In the genomic region with DNA sequence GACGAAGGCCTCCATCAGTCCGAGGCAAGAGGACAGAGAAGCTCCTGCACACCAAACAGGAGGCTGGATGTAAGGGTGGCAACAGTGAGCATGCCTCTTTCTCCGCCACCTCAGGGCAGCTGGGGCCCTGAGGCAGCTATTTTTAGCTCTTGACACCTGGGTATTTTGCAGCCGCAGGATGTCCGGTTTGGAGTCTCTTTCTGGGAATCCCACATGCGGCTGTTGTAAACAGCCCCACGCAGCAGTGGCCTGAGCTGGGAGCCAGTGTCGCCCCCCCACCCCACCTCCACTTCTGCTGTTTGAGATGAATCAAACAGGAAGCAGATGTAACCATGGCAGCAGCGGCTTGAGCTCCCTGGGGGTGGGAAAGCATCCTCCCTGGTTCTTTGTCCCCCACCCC, we compare ENCODE assay signal across 8 cellular contexts.
DNase-seq lines count a peak whose midpoint lies in the region; ATAC-seq lines count a peak whose summit lies in the region.

No MANE protein-coding gene starts in this region.

- ATAC-seq in GM19025 (IDR thresholded peaks at IDR 0.05; ENCODE audit: low read depth, unreplicated experiment) (peak; percentile 44), HG02970 (IDR thresholded peaks at IDR 0.05; ENCODE audit: low FRiP score, unreplicated experiment) (no peak)
- peak; percentile 55 for ATAC-seq in effector memory CD8-positive, alpha-beta T cell (replicated peaks)

- H3K9me3 ChIP-seq in HUES48 (ENCODE audit: control insufficient read depth, insufficient read depth, low read length), result no peaks in the 10 kb centered on the region

- peaks cover 50% of the 10 kb centered on the region for H3K4me1 ChIP-seq in HUES48 (ENCODE audit: control insufficient read depth, insufficient read depth, low read length)

- no peak overlapping the region for H3K4me3 ChIP-seq in HUES48 (ENCODE audit: low read depth, low read length)

- no peaks in the 10 kb centered on the region for H3K9me3 Mint-ChIP-seq in effector memory CD8-positive, alpha-beta T cell

- H3K27ac Mint-ChIP-seq in effector memory CD8-positive, alpha-beta T cell, result peak overlapping the region; percentile 85 to 92

- peak overlapping the region; percentile 69 to 85 for H3K4me3 Mint-ChIP-seq in effector memory CD8-positive, alpha-beta T cell

- H3K36me3 ChIP-seq in HUES48 (ENCODE audit: control insufficient read depth, insufficient read depth, low read length), result 0 out of 2 replicates have a peak, but pooled peaks cover 6% of the 10 kb centered on the region

- DNase-seq in activated CD4-positive, alpha-beta T cell treated with anti-CD3 and anti-CD28 coated beads, Interleukin-2, amount 50 U/mL, for 48 hours, result peak; percentile 86 to 90
- peak; percentile 57 to 65 (median 65) for DNase-seq in effector memory CD8-positive, alpha-beta T cell
- DNase-seq in retina (peak; percentile 71), midbrain (lab: John Stamatoyannopoulos, UW) (no peak), NCI-H187 (lab: John Stamatoyannopoulos, UW) (no peak)

- H3K4me1 Mint-ChIP-seq in effector memory CD8-positive, alpha-beta T cell (ENCODE audit: low read depth in 2 of 2), result peaks cover 76 to 81% of the 10 kb centered on the region in 2 donors

- H3K27ac ChIP-seq in HUES48 (ENCODE audit: low read depth, low read length), result peak overlapping the region; percentile 12

- H3K27me3 ChIP-seq in HUES48 (ENCODE audit: control insufficient read depth, insufficient read depth, low read length), result no peaks in the 10 kb centered on the region

- H3K9ac ChIP-seq in HUES48 (ENCODE audit: low read depth, low read length), result no peak overlapping the region

- no peaks in the 10 kb centered on the region for H3K27me3 Mint-ChIP-seq in effector memory CD8-positive, alpha-beta T cell

- H3K36me3 Mint-ChIP-seq in effector memory CD8-positive, alpha-beta T cell (ENCODE audit: insufficient read depth), result peaks cover 29% of the 10 kb centered on the region

Comparison
In these comparisons a context has a peak if more than half of its experiments do, and no peak if none do; other contexts are left out.
1. DNase-seq: peak in activated CD4-positive, alpha-beta T cell treated with anti-CD3 and anti-CD28 coated beads, Interleukin-2, amount 50 U/mL, for 48 hours (2 of 2), effector memory CD8-positive, alpha-beta T cell (3 of 3) and retina (single experiment); none in midbrain (single experiment) and NCI-H187 (0 of 2).